ENCODE assay signal across 11 cellular contexts in genomic region chr20:32051720-32052089, GRCh38. TPM values are rescaled to one million over a fixed set of nuclear protein-coding genes. Genes with fewer than 3 reads are reported as not detected.
DNase-seq lines count a peak whose midpoint lies in the region; ATAC-seq and TF ChIP-seq lines count a peak whose summit lies in the region.
"Had no signal": no experiment of that assay in that cellular context is flagged by ENCODE, and none has a peak within 500 bp of the region (broad histone marks: within the 10 kb centered on the region; RNA-seq: fewer than 3 reads in every experiment).

No MANE protein-coding gene starts in this region.

- H3K27me3 Mint-ChIP-seq in activated CD4-positive, alpha-beta memory T cell treated with anti-CD3 and anti-CD28 coated beads for 36 hours, result peaks cover 59% of the 10 kb centered on the region
- peaks cover 59% of the 10 kb centered on the region for H3K27me3 Mint-ChIP-seq in activated CD4-positive, alpha-beta memory T cell treated with anti-CD3 and anti-CD28 coated beads, Interleukin-2, amount 10 ng/mL, durations not matched to agents 7 days and 5 days
- no peaks in the 10 kb centered on the region for H3K27me3 Mint-ChIP-seq in activated B cell treated with CpG ODN at 0.5 μM for 24 hours
- H3K27me3 Mint-ChIP-seq in stimulated activated naive B cell treated with anti-CD40 and anti-IgM and Interleukin-4, amounts not matched to agents 10 μg/mL and 1 μg/mL and 100 μg/mL, for 72 hours, result peaks cover 5 to 8% of the 10 kb centered on the region in 2 donors

- DNase-seq in activated CD4-positive, alpha-beta memory T cell treated with anti-CD3 and anti-CD28 coated beads for 36 hours, result no peak
- no peak for DNase-seq in activated CD4-positive, alpha-beta memory T cell treated with anti-CD3 and anti-CD28 coated beads, Interleukin-2, amount 10 ng/mL, durations not matched to agents 7 days and 5 days
- DNase-seq in activated B cell treated with CpG ODN at 0.5 μM for 24 hours (no peak), DMS79 (lab: John Stamatoyannopoulos, UW) (no peak), NCI-H2081 treated with DMSO at 0.1 percent for 48 hours (lab: John Stamatoyannopoulos, UW) (no peak), NCI-H2227 (lab: John Stamatoyannopoulos, UW; ENCODE audit: unreplicated experiment) (no peak)
- DNase-seq in stimulated activated naive B cell treated with anti-CD40 and anti-IgM and Interleukin-4, amounts not matched to agents 10 μg/mL and 1 μg/mL and 100 μg/mL, for 72 hours, result no peak
- DNase-seq: ACHN; activated effector memory CD4-positive, alpha-beta T cell treated with Interleukin-2 at 50 U/mL for 16 hours; effector memory CD4-positive, alpha-beta T cell had no signal

- H3K9me3 ChIP-seq in iPS-18c (ENCODE audit: control insufficient read depth, insufficient read depth, low read length), result no peaks in the 10 kb centered on the region

- intact Hi-C loops in activated CD4-positive, alpha-beta memory T cell treated with anti-CD3 and anti-CD28 coated beads for 36 hours (cut with micrococcal nuclease), result no loop called here
- intact Hi-C loops in activated B cell treated with CpG ODN at 0.5 μM for 24 hours (cut with micrococcal nuclease), result loop anchor here (1.0 to 5.0 kb wide), 5 partner anchors 11 to 306 kb away; partner anchors contain the start of genes ASXL1, PLAGL2 and POFUT1

- CTCF ChIA-PET in activated CD4-positive, alpha-beta memory T cell treated with anti-CD3 and anti-CD28 coated beads for 36 hours (lab: Charles Lee), result interaction anchor here (1.4 kb wide), 1 partner anchor 205 kb away, joined by 3 read pairs; no protein-coding TSS in a partner anchor
- CTCF ChIA-PET in activated CD4-positive, alpha-beta memory T cell treated with anti-CD3 and anti-CD28 coated beads, Interleukin-2, amount 10 ng/mL, durations not matched to agents 7 days and 5 days (lab: Charles Lee), result no interaction called here
- CTCF ChIA-PET in activated B cell treated with CpG ODN at 0.5 μM for 24 hours (lab: Charles Lee), result interaction anchor here (1.2 to 2.3 kb wide), 4 partner anchors 10 to 21 kb away, joined by 6 to 20 read pairs (median 10); no protein-coding TSS in a partner anchor

- H3K9me3 Mint-ChIP-seq in activated CD4-positive, alpha-beta memory T cell treated with anti-CD3 and anti-CD28 coated beads for 36 hours, result no peaks in the 10 kb centered on the region
- no peaks in the 10 kb centered on the region for H3K9me3 Mint-ChIP-seq in activated CD4-positive, alpha-beta memory T cell treated with anti-CD3 and anti-CD28 coated beads, Interleukin-2, amount 10 ng/mL, durations not matched to agents 7 days and 5 days
- no peaks in the 10 kb centered on the region for H3K9me3 Mint-ChIP-seq in activated B cell treated with CpG ODN at 0.5 μM for 24 hours
- no peaks in the 10 kb centered on the region for H3K9me3 Mint-ChIP-seq in stimulated activated naive B cell treated with anti-CD40 and anti-IgM and Interleukin-4, amounts not matched to agents 10 μg/mL and 1 μg/mL and 100 μg/mL, for 72 hours

- H3K27ac Mint-ChIP-seq in activated CD4-positive, alpha-beta memory T cell treated with anti-CD3 and anti-CD28 coated beads for 36 hours, result no peak overlapping the region
- no peak overlapping the region for H3K27ac Mint-ChIP-seq in activated CD4-positive, alpha-beta memory T cell treated with anti-CD3 and anti-CD28 coated beads, Interleukin-2, amount 10 ng/mL, durations not matched to agents 7 days and 5 days
- peak overlapping the region; percentile 93 for H3K27ac Mint-ChIP-seq in activated B cell treated with CpG ODN at 0.5 μM for 24 hours
- H3K27ac Mint-ChIP-seq in stimulated activated naive B cell treated with anti-CD40 and anti-IgM and Interleukin-4, amounts not matched to agents 10 μg/mL and 1 μg/mL and 100 μg/mL, for 72 hours, result peak overlapping the region; percentile 87

- no peaks in the 10 kb centered on the region for H3K36me3 Mint-ChIP-seq in activated CD4-positive, alpha-beta memory T cell treated with anti-CD3 and anti-CD28 coated beads for 36 hours
- H3K36me3 Mint-ChIP-seq in activated CD4-positive, alpha-beta memory T cell treated with anti-CD3 and anti-CD28 coated beads, Interleukin-2, amount 10 ng/mL, durations not matched to agents 7 days and 5 days (ENCODE audit: low read depth), result no peaks in the 10 kb centered on the region
- peaks cover 32% of the 10 kb centered on the region for H3K36me3 Mint-ChIP-seq in activated B cell treated with CpG ODN at 0.5 μM for 24 hours (ENCODE audit: low read depth)
- peaks cover 0 to 2% of the 10 kb centered on the region in 2 donors for H3K36me3 Mint-ChIP-seq in stimulated activated naive B cell treated with anti-CD40 and anti-IgM and Interleukin-4, amounts not matched to agents 10 μg/mL and 1 μg/mL and 100 μg/mL, for 72 hours

- H3K4me1 Mint-ChIP-seq in activated CD4-positive, alpha-beta memory T cell treated with anti-CD3 and anti-CD28 coated beads for 36 hours (ENCODE audit: low read depth), result peaks cover 15% of the 10 kb centered on the region
- H3K4me1 Mint-ChIP-seq in activated CD4-positive, alpha-beta memory T cell treated with anti-CD3 and anti-CD28 coated beads, Interleukin-2, amount 10 ng/mL, durations not matched to agents 7 days and 5 days, result peaks cover 19% of the 10 kb centered on the region
- peaks cover 50% of the 10 kb centered on the region for H3K4me1 Mint-ChIP-seq in activated B cell treated with CpG ODN at 0.5 μM for 24 hours
- H3K4me1 Mint-ChIP-seq in stimulated activated naive B cell treated with anti-CD40 and anti-IgM and Interleukin-4, amounts not matched to agents 10 μg/mL and 1 μg/mL and 100 μg/mL, for 72 hours, result peaks cover 16 to 43% of the 10 kb centered on the region in 2 donors

- no peak for TF ChIP-seq CTCF in activated B cell treated with CpG ODN at 0.5 μM for 24 hours (IDR thresholded peaks at IDR 0.05)

- peak overlapping the region; percentile 42 for H3K4me3 Mint-ChIP-seq in activated CD4-positive, alpha-beta memory T cell treated with anti-CD3 and anti-CD28 coated beads for 36 hours
- H3K4me3 Mint-ChIP-seq in activated CD4-positive, alpha-beta memory T cell treated with anti-CD3 and anti-CD28 coated beads, Interleukin-2, amount 10 ng/mL, durations not matched to agents 7 days and 5 days, result no peak overlapping the region
- H3K4me3 Mint-ChIP-seq in activated B cell treated with CpG ODN at 0.5 μM for 24 hours, result peak overlapping the region; percentile 93
- H3K4me3 Mint-ChIP-seq in stimulated activated naive B cell treated with anti-CD40 and anti-IgM and Interleukin-4, amounts not matched to agents 10 μg/mL and 1 μg/mL and 100 μg/mL, for 72 hours, result peak overlapping the region; percentile 85 to 89

- POLR2A ChIA-PET in activated CD4-positive, alpha-beta memory T cell treated with anti-CD3 and anti-CD28 coated beads for 36 hours (lab: Charles Lee), result no interaction called here
- POLR2A ChIA-PET in activated CD4-positive, alpha-beta memory T cell treated with anti-CD3 and anti-CD28 coated beads, Interleukin-2, amount 10 ng/mL, durations not matched to agents 7 days and 5 days (lab: Charles Lee), result no interaction called here
- POLR2A ChIA-PET in activated B cell treated with CpG ODN at 0.5 μM for 24 hours (lab: Charles Lee), result interaction anchor here (1.2 to 14.4 kb wide), 7 partner anchors 12 to 172 kb away, joined by 3 to 453 read pairs (median 16); no protein-coding TSS in a partner anchor

- no peak for ATAC-seq in activated B cell treated with CpG ODN at 0.5 μM for 24 hours (ENCODE audit: low read depth)
- ATAC-seq in stimulated activated naive B cell treated with anti-CD40 and anti-IgM and Interleukin-4, amounts not matched to agents 10 μg/mL and 1 μg/mL and 100 μg/mL, for 72 hours (replicated peaks), result no peak

- H3K4me3 ChIP-seq in iPS-18c (ENCODE audit: insufficient read depth, low read depth, low read length), result peak overlapping the region; percentile 78

RNA-seq across cellular contexts. Expression of gene HCK, which starts 0.3 kb away (rescaled TPM):
- total RNA-seq in activated CD4-positive, alpha-beta memory T cell treated with anti-CD3 and anti-CD28 coated beads for 36 hours, result not detected
- total RNA-seq in activated CD4-positive, alpha-beta memory T cell treated with anti-CD3 and anti-CD28 coated beads, Interleukin-2, amount 10 ng/mL, durations not matched to agents 7 days and 5 days, result under 1 TPM; 0.10 to 0.35 TPM
- total RNA-seq in activated B cell treated with CpG ODN at 0.5 μM for 24 hours, result 183 TPM in 2 replicates

RNA-seq across cellular contexts. Expression of gene CCM2L, which starts 41.5 kb away (rescaled TPM):
- total RNA-seq in activated CD4-positive, alpha-beta memory T cell treated with anti-CD3 and anti-CD28 coated beads for 36 hours, result not detected
- total RNA-seq in activated CD4-positive, alpha-beta memory T cell treated with anti-CD3 and anti-CD28 coated beads, Interleukin-2, amount 10 ng/mL, durations not matched to agents 7 days and 5 days, result not detected
- 0.11 and 0.20 TPM in 2 replicates for total RNA-seq in activated B cell treated with CpG ODN at 0.5 μM for 24 hours

RNA-seq across cellular contexts. Expression of gene TM9SF4, which starts 57.8 kb away (rescaled TPM):
- 10 to 100 TPM; 35.8 to 37.3 TPM for total RNA-seq in activated CD4-positive, alpha-beta memory T cell treated with anti-CD3 and anti-CD28 coated beads for 36 hours
- 10 to 100 TPM; 37.6 to 38.6 TPM for total RNA-seq in activated CD4-positive, alpha-beta memory T cell treated with anti-CD3 and anti-CD28 coated beads, Interleukin-2, amount 10 ng/mL, durations not matched to agents 7 days and 5 days
- total RNA-seq in activated B cell treated with CpG ODN at 0.5 μM for 24 hours, result 41.9 and 48.1 TPM in 2 replicates

Comparison
In these comparisons a context has a peak if more than half of its experiments do, and no peak if none do; other contexts are left out.
1. H3K27ac Mint-ChIP-seq: peak in activated B cell treated with CpG ODN at 0.5 μM for 24 hours (single experiment) and stimulated activated naive B cell treated with anti-CD40 and anti-IgM and Interleukin-4, amounts not matched to agents 10 μg/mL and 1 μg/mL and 100 μg/mL, for 72 hours (single experiment); none in activated CD4-positive, alpha-beta memory T cell treated with anti-CD3 and anti-CD28 coated beads for 36 hours (single experiment) and activated CD4-positive, alpha-beta memory T cell treated with anti-CD3 and anti-CD28 coated beads, Interleukin-2, amount 10 ng/mL, durations not matched to agents 7 days and 5 days (single experiment).
2. RNA of gene HCK, which starts 0.3 kb away (total RNA-seq): 183 TPM in activated B cell treated with CpG ODN at 0.5 μM for 24 hours; 0.10 to 0.35 TPM in activated CD4-positive, alpha-beta memory T cell treated with anti-CD3 and anti-CD28 coated beads, Interleukin-2, amount 10 ng/mL, durations not matched to agents 7 days and 5 days and not detected in activated CD4-positive, alpha-beta memory T cell treated with anti-CD3 and anti-CD28 coated beads for 36 hours; every median in the first group is over 100 times any median in the second.